In genomic region chr13:32538234-32538620, GRCh38 we compare ENCODE assay signal across 8 cellular contexts. TPM values are rescaled to one million over a fixed set of nuclear protein-coding genes. Genes with fewer than 3 reads are reported as not detected.
DNase-seq lines count a peak whose midpoint lies in the region; ATAC-seq, FAIRE-seq and TF ChIP-seq lines count a peak whose summit lies in the region.

No MANE protein-coding gene starts in this region.

- POLR2A ChIA-PET in activated CD8-positive, alpha-beta T cell treated with anti-CD3 and anti-CD28 coated beads for 36 hours (lab: Charles Lee): interaction anchor here (0.7 to 1.3 kb wide), 5 partner anchors 8 to 230 kb away, joined by 3 to 4 read pairs (median 3); no protein-coding TSS in a partner anchor

- FAIRE-seq in frontal cortex (lab: Jason Lieb, UNC): no peak

- no peaks in the 10 kb centered on the region; the same call in 1 of the 2 replicates for H3K4me1 ChIP-seq in ES-I3 (ENCODE audit: insufficient read depth, low read length)

- no peaks in the 10 kb centered on the region for H3K9me3 Mint-ChIP-seq in activated CD8-positive, alpha-beta T cell treated with anti-CD3 and anti-CD28 coated beads for 36 hours
- no peaks in the 10 kb centered on the region for H3K9me3 Mint-ChIP-seq in osteocyte (ENCODE audit: unreplicated experiment)

- peak overlapping the region; percentile 99 for H3K4me3 Mint-ChIP-seq in activated CD8-positive, alpha-beta T cell treated with anti-CD3 and anti-CD28 coated beads for 36 hours
- H3K4me3 Mint-ChIP-seq in osteocyte (ENCODE audit: unreplicated experiment): peak overlapping the region; percentile 93

- ATAC-seq in GM19467 (IDR thresholded peaks at IDR 0.05; ENCODE audit: unreplicated experiment) (peak; percentile 79), HG03460 (IDR thresholded peaks at IDR 0.05; ENCODE audit: unreplicated experiment) (peak; percentile 80)
- peak; percentile 82 for ATAC-seq in activated CD8-positive, alpha-beta T cell treated with anti-CD3 and anti-CD28 coated beads for 36 hours

- no peaks in the 10 kb centered on the region for H3K27me3 Mint-ChIP-seq in activated CD8-positive, alpha-beta T cell treated with anti-CD3 and anti-CD28 coated beads for 36 hours
- H3K27me3 Mint-ChIP-seq in osteocyte (ENCODE audit: unreplicated experiment): peaks cover 3% of the 10 kb centered on the region

- CTCF ChIA-PET in activated CD8-positive, alpha-beta T cell treated with anti-CD3 and anti-CD28 coated beads for 36 hours (lab: Charles Lee): interaction anchor here (1.0 to 1.8 kb wide), 8 partner anchors 9 to 132 kb away, joined by 3 to 6 read pairs (median 4); partner anchors contain the start of gene PDS5B

- no peaks in the 10 kb centered on the region for H3K36me3 ChIP-seq in ES-I3 (ENCODE audit: insufficient read depth, low read length)

- H3K36me3 Mint-ChIP-seq in activated CD8-positive, alpha-beta T cell treated with anti-CD3 and anti-CD28 coated beads for 36 hours (ENCODE audit: low read depth): peaks cover 47% of the 10 kb centered on the region
- peaks cover 28% of the 10 kb centered on the region for H3K36me3 Mint-ChIP-seq in osteocyte (ENCODE audit: unreplicated experiment)

- peaks cover 44% of the 10 kb centered on the region for H3K4me1 Mint-ChIP-seq in activated CD8-positive, alpha-beta T cell treated with anti-CD3 and anti-CD28 coated beads for 36 hours (ENCODE audit: low read depth)
- H3K4me1 Mint-ChIP-seq in osteocyte (ENCODE audit: unreplicated experiment): peaks cover 39% of the 10 kb centered on the region

- H3K9ac ChIP-seq in ES-I3 (ENCODE audit: low read depth, low read length): peak overlapping the region; percentile 96

- intact Hi-C loops in activated CD8-positive, alpha-beta T cell treated with anti-CD3 and anti-CD28 coated beads for 36 hours (cut with micrococcal nuclease): loop anchor here (5.0 kb wide), 2 partner anchors 44 to 111 kb away; partner anchors contain the start of gene N4BP2L1

- DNase-seq in activated CD8-positive, alpha-beta T cell treated with anti-CD3 and anti-CD28 coated beads for 36 hours: peak; percentile 84
- peak; percentile 4 to 18 for DNase-seq in frontal cortex (ENCODE audit: low spot score in 2 of 2)
- DNase-seq in osteocyte (ENCODE audit: extremely low spot score, unreplicated experiment): no peak
- no peak for DNase-seq in activated effector memory CD4-positive, alpha-beta T cell treated with Interleukin-2 at 50 U/mL for 16 hours
- no peak for DNase-seq in NCI-H1417 (lab: John Stamatoyannopoulos, UW)

- no peaks in the 10 kb centered on the region for H3K9me3 ChIP-seq in ES-I3 (ENCODE audit: control insufficient read depth, insufficient read depth, low read length)

- TF ChIP-seq CTCF in activated CD8-positive, alpha-beta T cell treated with anti-CD3 and anti-CD28 coated beads for 36 hours (IDR thresholded peaks at IDR 0.05): no peak
- TF ChIP-seq CTCF in osteocyte (IDR thresholded peaks at IDR 0.05): no peak

- peak overlapping the region; percentile 99 for H3K27ac Mint-ChIP-seq in activated CD8-positive, alpha-beta T cell treated with anti-CD3 and anti-CD28 coated beads for 36 hours
- peak overlapping the region; percentile 99 for H3K27ac Mint-ChIP-seq in osteocyte (ENCODE audit: unreplicated experiment)

RNA-seq across cellular contexts. Expression of gene N4BP2L2, which starts 0.4 kb away (rescaled TPM):
- total RNA-seq in activated CD8-positive, alpha-beta T cell treated with anti-CD3 and anti-CD28 coated beads for 36 hours: 10 to 100 TPM; 84.5 to 85.2 TPM
- total RNA-seq in frontal cortex: 186 TPM
- 138 and 148 TPM in 2 replicates for total RNA-seq in osteocyte

RNA-seq across cellular contexts. Expression of gene PDS5B, which starts 48.0 kb away (rescaled TPM):
- total RNA-seq in activated CD8-positive, alpha-beta T cell treated with anti-CD3 and anti-CD28 coated beads for 36 hours: 10 to 100 TPM; 44.1 to 46.6 TPM
- 90.1 TPM for total RNA-seq in frontal cortex
- 65.8 and 72.4 TPM in 2 replicates for total RNA-seq in osteocyte

Comparison
In these comparisons a context has a peak if more than half of its experiments do, and no peak if none do; other contexts are left out.
1. DNase-seq: peak in activated CD8-positive, alpha-beta T cell treated with anti-CD3 and anti-CD28 coated beads for 36 hours (single experiment) and frontal cortex (2 of 2); none in osteocyte (single experiment), activated effector memory CD4-positive, alpha-beta T cell treated with Interleukin-2 at 50 U/mL for 16 hours (single experiment) and NCI-H1417 (0 of 3).
2. Peak in every context shown above with its lines, with median percentiles within 50 percentile points of each other: ATAC-seq.